ENCODE assay signal across 7 cellular contexts in the genomic region with DNA sequence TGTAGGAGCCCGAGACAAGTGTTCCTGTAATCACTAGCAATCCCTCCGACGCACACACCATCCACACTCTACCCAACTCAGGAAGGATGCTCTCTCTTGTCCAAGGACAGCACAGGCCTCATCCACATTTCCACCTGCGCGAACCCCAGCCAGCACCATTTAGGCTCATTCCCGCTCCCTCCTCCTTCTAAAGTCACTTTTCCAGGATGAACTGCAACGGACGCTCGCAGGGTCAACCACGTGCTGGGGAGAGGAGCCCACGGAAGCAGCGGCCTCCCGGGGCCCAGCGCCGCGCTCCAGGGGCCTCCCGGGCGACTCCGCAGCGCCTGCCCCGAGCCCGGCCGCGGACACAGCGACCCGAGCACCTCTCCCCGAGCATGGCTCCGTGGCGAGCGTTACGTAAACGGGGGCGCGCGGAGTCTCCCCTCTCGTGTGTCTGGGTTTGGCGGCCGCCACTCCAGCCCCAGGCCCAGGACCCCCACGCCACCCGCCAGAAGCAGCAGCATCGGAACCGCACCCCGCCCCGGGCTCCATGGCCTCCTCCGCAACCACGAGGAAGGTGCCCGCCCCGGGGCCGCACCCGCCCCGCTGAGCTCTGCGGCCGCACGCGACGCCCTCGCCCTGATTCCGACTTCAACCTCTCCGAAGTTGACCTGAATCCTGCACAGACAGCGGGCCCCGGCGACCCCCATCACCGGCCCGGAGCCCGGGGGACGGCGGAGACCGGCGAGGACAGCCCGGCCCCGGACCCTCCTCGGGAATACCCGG. TPM values are rescaled to one million over a fixed set of nuclear protein-coding genes. Genes with fewer than 3 reads are reported as not detected.
DNase-seq lines count a peak whose midpoint lies in the region; ATAC-seq and TF ChIP-seq lines count a peak whose summit lies in the region.

No MANE protein-coding gene starts in this region.

- H3K4me2 ChIP-seq in fibroblast of lung (ENCODE audit: extremely low read depth, insufficient read depth, low read length): peak overlapping the region; percentile 95

- H3K27ac ChIP-seq in fibroblast of lung (ENCODE audit: insufficient read depth, low read length) (peak overlapping the region; percentile 97), upper lobe of right lung (peak overlapping the region; percentile 99)

- DNase-seq in NCI-H2227 treated with DMSO at 0.1 percent for 48 hours (lab: John Stamatoyannopoulos, UW) (peak; percentile 8), activated T-helper 1 cell treated with Interleukin-2 at 50 U/mL for 16 hours (ENCODE audit: low read depth) (peak; percentile 43), fibroblast of lung (ENCODE audit: low read depth in 2 of 2) (peak; percentile 53 to 81), nephron progenitor cell (no peak), upper lobe of right lung (peak; percentile 82)

- TF ChIP-seq CTCF in fibroblast of lung (conservative IDR thresholded peaks at IDR 0.05 in 1 of 2, IDR thresholded peaks at IDR 0.05 in 1 of 2; ENCODE audit: low read depth in 1 of 2, low read length in 2 of 2) (no peak), nephron progenitor cell (IDR thresholded peaks at IDR 0.05) (no peak), upper lobe of right lung (IDR thresholded peaks at IDR 0.05) (no peak)

- H3K36me3 ChIP-seq in fibroblast of lung (ENCODE audit: control insufficient read depth, insufficient read depth, low read length): peaks cover 21% of the 10 kb centered on the region
- peaks cover 31% of the 10 kb centered on the region for H3K36me3 ChIP-seq in upper lobe of right lung

- H3K9ac ChIP-seq in fibroblast of lung (ENCODE audit: insufficient read depth, low read length): peak overlapping the region; percentile 98

- H3K4me1 Mint-ChIP-seq in nephron progenitor cell: peaks cover 24% of the 10 kb centered on the region

- H2AFZ ChIP-seq in fibroblast of lung (ENCODE audit: low read length): no peak overlapping the region

- ATAC-seq in GM18517 (IDR thresholded peaks at IDR 0.05; ENCODE audit: unreplicated experiment): peak; percentile 9
- ATAC-seq in HG02678 (IDR thresholded peaks at IDR 0.05; ENCODE audit: unreplicated experiment): peak; percentile 9
- peak; percentile 31 for ATAC-seq in upper lobe of right lung

- no peaks in the 10 kb centered on the region for H3K27me3 ChIP-seq in fibroblast of lung (ENCODE audit: control insufficient read depth, insufficient read depth, low read length)
- no peaks in the 10 kb centered on the region for H3K27me3 ChIP-seq in upper lobe of right lung

- H3K4me1 ChIP-seq in fibroblast of lung (ENCODE audit: control insufficient read depth, extremely low read depth, insufficient read depth, low read length) (peaks cover 13% of the 10 kb centered on the region), upper lobe of right lung (peaks cover 32% of the 10 kb centered on the region)

- H3K4me3 ChIP-seq in fibroblast of lung (replicated peaks in 1 of 4; ENCODE audit: control extremely low read depth in 1 of 4, insufficient read depth in 1 of 4, low read depth in 3 of 4, low read length in 4 of 4) (peak overlapping the region; percentile 75 to 92 (median 90)), upper lobe of right lung (peak overlapping the region; percentile 98)

- H3K27ac Mint-ChIP-seq in nephron progenitor cell: peak overlapping the region; percentile 73

- intact Hi-C loops in upper lobe of right lung (cut with DNase I): no loop called here

- peaks cover 2% of the 10 kb centered on the region for H4K20me1 ChIP-seq in fibroblast of lung (ENCODE audit: control insufficient read depth, extremely low read depth, insufficient read depth, low read length)

- H3K79me2 ChIP-seq in fibroblast of lung (ENCODE audit: control insufficient read depth, insufficient read depth, low read length): peaks cover 39% of the 10 kb centered on the region

- H3K9me3 ChIP-seq in fibroblast of lung (ENCODE audit: control insufficient read depth, insufficient read depth, low read depth, low read length): no peaks in the 10 kb centered on the region
- no peaks in the 10 kb centered on the region for H3K9me3 ChIP-seq in upper lobe of right lung

- H3K4me3 Mint-ChIP-seq in nephron progenitor cell: peak overlapping the region; percentile 92

- peaks cover 5% of the 10 kb centered on the region for H3K27me3 Mint-ChIP-seq in nephron progenitor cell (ENCODE audit: low read depth, poor library complexity)

- H3K36me3 Mint-ChIP-seq in nephron progenitor cell (ENCODE audit: low read depth): peaks cover 28% of the 10 kb centered on the region

- no peaks in the 10 kb centered on the region for H3K9me3 Mint-ChIP-seq in nephron progenitor cell

RNA-seq across cellular contexts. Expression of a gene that starts 0.7 kb away (rescaled TPM):
- total RNA-seq in fibroblast of lung (16.7 and 18.3 TPM in 2 replicates), upper lobe of right lung (69.6 TPM)
- polyA plus RNA-seq in fibroblast of lung: 15.4 and 27.4 TPM in 2 replicates
- polyA plus RNA-seq in fibroblast of lung (2012): 18.2 and 25.0 TPM in 2 replicates
- polyA minus RNA-seq in fibroblast of lung (ENCODE audit: low replicate concordance): 48.3 and 92.3 TPM in 2 replicates

RNA-seq across cellular contexts. Expression of a gene that starts 57.9 kb away (rescaled TPM):
- total RNA-seq in fibroblast of lung: 6.7 and 9.9 TPM in 2 replicates
- polyA plus RNA-seq in fibroblast of lung: 8.9 and 11.3 TPM in 2 replicates
- 6.3 and 9.7 TPM in 2 replicates for polyA plus RNA-seq in fibroblast of lung (2012)
- 5.5 and 18.6 TPM in 2 replicates for polyA minus RNA-seq in fibroblast of lung (ENCODE audit: low replicate concordance)
- 103 TPM for total RNA-seq in upper lobe of right lung
